In genomic region chr10:116737582-116738358, GRCh38 we compare ENCODE assay signal across 12 cellular contexts. TPM values are rescaled to one million over a fixed set of nuclear protein-coding genes. Genes with fewer than 3 reads are reported as not detected.
A peak's percentile ranks its signal among the peaks of the same experiment; 100 is the strongest.
DNase-seq lines count a peak whose midpoint lies in the region; ATAC-seq and TF ChIP-seq lines count a peak whose summit lies in the region.
"Had no signal": no experiment of that assay in that cellular context is flagged by ENCODE, and none has a peak within 500 bp of the region (broad histone marks: within the 10 kb centered on the region; RNA-seq: fewer than 3 reads in every experiment).

No MANE protein-coding gene starts in this region.

- no peak overlapping the region for H3K27ac Mint-ChIP-seq in chondrocyte (ENCODE audit: unreplicated experiment)

- no peaks in the 10 kb centered on the region for H3K9me3 ChIP-seq in Loucy (ENCODE audit: insufficient read depth, low read depth, low read length)
- no peaks in the 10 kb centered on the region for H3K9me3 ChIP-seq in left lung
- H3K9me3 ChIP-seq: BLaER1 treated with 17β-estradiol and CSF1 and Interleukin-3, amounts not matched to agents 10 nM and 100 nM; neutrophil; upper lobe of left lung had no signal

- DNase-seq in AG04449 (ENCODE audit: low read depth, low spot score) (no peak), chondrocyte (ENCODE audit: low spot score) (peak; percentile 48), midbrain (lab: John Stamatoyannopoulos, UW) (peak; percentile 52), left lung (no peak), GM20000 (ENCODE audit: low spot score) (no peak)
- DNase-seq: effector memory CD4-positive, alpha-beta T cell; upper lobe of left lung had no signal

- H3K36me3 ChIP-seq in Loucy (ENCODE audit: insufficient read depth, low read length) (no peaks in the 10 kb centered on the region), left lung (no peaks in the 10 kb centered on the region)
- H3K36me3 ChIP-seq: BLaER1 treated with 17β-estradiol and CSF1 and Interleukin-3, amounts not matched to agents 10 nM and 100 nM; neutrophil; upper lobe of left lung had no signal

- no peak overlapping the region for H3K4me3 ChIP-seq in AG04449 (ENCODE audit: low read depth, low read length)
- no peak overlapping the region for H3K4me3 ChIP-seq in Loucy (ENCODE audit: low read length, poor library complexity, severe bottlenecking)
- no peak overlapping the region for H3K4me3 ChIP-seq in left lung
- H3K4me3 ChIP-seq: BLaER1 treated with 17β-estradiol and CSF1 and Interleukin-3, amounts not matched to agents 10 nM and 100 nM; upper lobe of left lung had no signal

- H3K4me1 ChIP-seq in Loucy (ENCODE audit: insufficient read depth, low read length, poor library complexity, severe bottlenecking) (no peaks in the 10 kb centered on the region), left lung (peaks cover 5 to 15% of the 10 kb centered on the region in 2 donors)

- H4K20me1 ChIP-seq in Loucy (ENCODE audit: insufficient read depth, low read length, poor library complexity, severe bottlenecking): no peaks in the 10 kb centered on the region

- H3K79me2 ChIP-seq in Loucy (ENCODE audit: insufficient read depth, low read length): no peaks in the 10 kb centered on the region

- TF ChIP-seq CTCF in AG04449 (IDR thresholded peaks at IDR 0.05; ENCODE audit: insufficient read depth, low read length, missing control alignments) (peak; percentile 50), Loucy (conservative IDR thresholded peaks at IDR 0.05; ENCODE audit: low read length) (peak; percentile 41; the same call in 1 of the 2 replicates), chondrocyte (IDR thresholded peaks at IDR 0.05) (peak; percentile 62), left lung (IDR thresholded peaks at IDR 0.05) (no peak), GM20000 (IDR thresholded peaks at IDR 0.05; ENCODE audit: extremely low read depth, missing control alignments) (no peak)

- POLR2A ChIA-PET in AG04449 (lab: Yijun Ruan, JAX): no interaction called here

- CTCF ChIA-PET in AG04449 (lab: Yijun Ruan, JAX): interaction anchor here (0.9 to 1.5 kb wide), 5 partner anchors 9 to 49 kb away, joined by 3 to 4 read pairs (median 3); no protein-coding TSS in a partner anchor

- H3K4me2 ChIP-seq in Loucy (ENCODE audit: low read depth, low read length, poor library complexity, severe bottlenecking): no peak overlapping the region
- H3K4me2 ChIP-seq: BLaER1 treated with 17β-estradiol and CSF1 and Interleukin-3, amounts not matched to agents 10 nM and 100 nM had no signal

- no peak overlapping the region for H3K4me3 Mint-ChIP-seq in chondrocyte (ENCODE audit: unreplicated experiment)

- intact Hi-C loops in left lung (cut with DNase I): no loop called here

- H3K9ac ChIP-seq in Loucy (ENCODE audit: low read depth, low read length, poor library complexity, severe bottlenecking): no peak overlapping the region
- H3K9ac ChIP-seq: BLaER1 treated with 17β-estradiol and CSF1 and Interleukin-3, amounts not matched to agents 10 nM and 100 nM had no signal

- no peak for ATAC-seq in left lung
- no peak for ATAC-seq in GM18511 (IDR thresholded peaks at IDR 0.05; ENCODE audit: unreplicated experiment)
- ATAC-seq in HG02763 (IDR thresholded peaks at IDR 0.05; ENCODE audit: unreplicated experiment): no peak

- no peak overlapping the region for H2AFZ ChIP-seq in Loucy (ENCODE audit: low read length)

- no peaks in the 10 kb centered on the region for H3K9me3 Mint-ChIP-seq in chondrocyte (ENCODE audit: low read depth)

- H3K27me3 ChIP-seq in Loucy (ENCODE audit: insufficient read depth, low read length, poor library complexity, severe bottlenecking) (no peaks in the 10 kb centered on the region), left lung (peaks cover 12 to 52% of the 10 kb centered on the region in 2 donors)

- no peaks in the 10 kb centered on the region for H3K9me2 ChIP-seq in Loucy (replicated peaks; ENCODE audit: low read depth, low read length)

- H3K36me3 Mint-ChIP-seq in chondrocyte (ENCODE audit: low read depth): no peaks in the 10 kb centered on the region

- no peaks in the 10 kb centered on the region for H3K27me3 Mint-ChIP-seq in chondrocyte (ENCODE audit: low read depth)

- no peaks in the 10 kb centered on the region for H3F3A ChIP-seq in Loucy (ENCODE audit: low read depth)

- no peak overlapping the region for H3K27ac ChIP-seq in left lung
- H3K27ac ChIP-seq: BLaER1 treated with 17β-estradiol and CSF1 and Interleukin-3, amounts not matched to agents 10 nM and 100 nM; neutrophil; upper lobe of left lung had no signal

- peaks cover 7% of the 10 kb centered on the region for H3K4me1 Mint-ChIP-seq in chondrocyte (ENCODE audit: low read depth)

RNA-seq across cellular contexts. Expression of gene HSPA12A, which starts 4.6 kb away (rescaled TPM):
- total RNA-seq in chondrocyte: 5.8 to 9.7 TPM (median 6.9 TPM) in 3 replicates
- total RNA-seq in left lung: 1 to 10 TPM; 9.1 to 9.9 TPM

Comparison
In these comparisons a context has a peak if more than half of its experiments do, and no peak if none do; other contexts are left out.
1. DNase-seq: peak in chondrocyte (single experiment) and midbrain (single experiment); none in AG04449 (single experiment), left lung (0 of 2) and GM20000 (single experiment).
2. CTCF ChIP-seq: peak in AG04449 (single experiment), Loucy (single experiment) and chondrocyte (single experiment); none in left lung (0 of 2) and GM20000 (single experiment).